Comparison of ENCODE assay signal across 28 cellular contexts in genomic region chr12:57600395-57600794, GRCh38.
"Had no signal": no experiment of that assay in that cellular context is flagged by ENCODE, and none has a peak within 500 bp of the region (broad histone marks: within the 10 kb centered on the region; RNA-seq: fewer than 3 reads in every experiment).

No MANE protein-coding gene starts in this region.

- H3K27ac Mint-ChIP-seq: neural progenitor cell; progenitor cell of endocrine pancreas; stimulated activated memory B cell treated with anti-CD40 and anti-IgM and Interleukin-4, amounts not matched to agents 10 μg/mL and 1 μg/mL and 100 μg/mL, for 72 hours; stimulated activated naive CD8-positive, alpha-beta T cell treated with anti-CD3 and anti-CD28 coated beads, Interleukin-15, amount 100 ng/mL, for 72 hours; type B pancreatic cell had no signal

- H2AFZ ChIP-seq: neural progenitor cell, parathyroid adenoma had no signal

- H3K9me3 ChIP-seq: ovary, psoas muscle, right lobe of liver, sigmoid colon, suprapubic skin, testis, tibial artery, transverse colon, upper lobe of right lung, vagina had no signal

- H3K4me3 Mint-ChIP-seq: natural killer cell; neural progenitor cell; stimulated activated memory B cell treated with anti-CD40 and anti-IgM and Interleukin-4, amounts not matched to agents 10 μg/mL and 1 μg/mL and 100 μg/mL, for 72 hours; stimulated activated naive CD8-positive, alpha-beta T cell treated with anti-CD3 and anti-CD28 coated beads, Interleukin-15, amount 100 ng/mL, for 72 hours; type B pancreatic cell had no signal

- H3K27me3 Mint-ChIP-seq: progenitor cell of endocrine pancreas; stimulated activated naive CD8-positive, alpha-beta T cell treated with anti-CD3 and anti-CD28 coated beads, Interleukin-15, amount 100 ng/mL, for 72 hours; type B pancreatic cell had no signal

- H3K36me3 ChIP-seq: neural progenitor cell, ovary had no signal

- H3K4me3 ChIP-seq: neural progenitor cell, ovary, psoas muscle, right lobe of liver, sigmoid colon, suprapubic skin, testis, tibial artery, transverse colon, upper lobe of right lung, vagina had no signal

- H3K79me2 ChIP-seq: parathyroid adenoma had no signal

- H3K4me1 ChIP-seq: psoas muscle, right lobe of liver had no signal

- H3K9ac ChIP-seq: neural progenitor cell, parathyroid adenoma had no signal

- H3K27me3 ChIP-seq: neural progenitor cell, ovary, right lobe of liver, sigmoid colon, suprapubic skin, testis, tibial artery, upper lobe of right lung, vagina had no signal

- H3K4me2 ChIP-seq: neural progenitor cell had no signal

- H3K27ac ChIP-seq: neural progenitor cell, ovary, parathyroid adenoma, psoas muscle, right lobe of liver, sigmoid colon, suprapubic skin, testis, tibial artery, transverse colon, upper lobe of right lung, vagina had no signal

- H3K9me3 Mint-ChIP-seq: natural killer cell; nephron; neural progenitor cell; stimulated activated memory B cell treated with anti-CD40 and anti-IgM and Interleukin-4, amounts not matched to agents 10 μg/mL and 1 μg/mL and 100 μg/mL, for 72 hours; stimulated activated naive CD8-positive, alpha-beta T cell treated with anti-CD3 and anti-CD28 coated beads, Interleukin-15, amount 100 ng/mL, for 72 hours; type B pancreatic cell had no signal

- ATAC-seq: natural killer cell; psoas muscle; right cardiac atrium; right lobe of liver; stimulated activated memory B cell treated with anti-CD40 and anti-IgM and Interleukin-4, amounts not matched to agents 10 μg/mL and 1 μg/mL and 100 μg/mL, for 72 hours; stimulated activated naive CD8-positive, alpha-beta T cell treated with anti-CD3 and anti-CD28 coated beads, Interleukin-15, amount 100 ng/mL, for 72 hours; stimulated activated naive CD8-positive, alpha-beta T cell treated with anti-CD3 and anti-CD28 coated beads, Interleukin-15, Interleukin-2, amounts not matched to agents 100 U/mL and 50 U/mL, for 24 hours; upper lobe of right lung had no signal

- DNase-seq: natural killer cell; occipital lobe; ovary; psoas muscle; right cardiac atrium; right lobe of liver; sigmoid colon; small intestine; stimulated activated CD4-positive, alpha-beta T cell treated with anti-CD3 and anti-CD28 coated beads, Interleukin-15, amount 100 ng/mL, for 24 hours; stimulated activated CD4-positive, alpha-beta T cell treated with anti-CD3 and anti-CD28 coated beads, Interleukin-2, amount 100 ng/mL, for 24 hours; stimulated activated CD4-positive, alpha-beta T cell treated with anti-CD3 and anti-CD28 coated beads, Interleukin-2, amount 100 ng/mL, for 48 hours; stimulated activated CD4-positive, alpha-beta T cell treated with anti-CD3 and anti-CD28 coated beads, Interleukin-4, amount 100 ng/mL, for 24 hours; stimulated activated naive CD4-positive, alpha-beta T cell; stimulated activated naive CD8-positive, alpha-beta T cell treated with anti-CD3 and anti-CD28 coated beads, Interleukin-15, amount 100 ng/mL, for 72 hours; stimulated activated naive CD8-positive, alpha-beta T cell treated with anti-CD3 and anti-CD28 coated beads, Interleukin-15, Interleukin-2, amounts not matched to agents 100 U/mL and 50 U/mL, for 24 hours; substantia nigra; testis; tibial artery; transverse colon; upper lobe of right lung had no signal
